ENCODE assay signal across 30 cellular contexts in genomic region chr9:8874482-8874881, GRCh38.
"Had no signal": no experiment of that assay in that cellular context is flagged by ENCODE, and none has a peak within 500 bp of the region (broad histone marks: within the 10 kb centered on the region; RNA-seq: fewer than 3 reads in every experiment).

No MANE protein-coding gene starts in this region.

- H3K27ac ChIP-seq: brain microvascular endothelial cell, epithelial cell of prostate, esophagus squamous epithelium, gastroesophageal sphincter, WERI-Rb-1 had no signal

- H3K27me3 Mint-ChIP-seq: activated B cell treated with CpG ODN at 0.5 μM for 24 hours; central memory CD8-positive, alpha-beta T cell had no signal

- H3K27ac Mint-ChIP-seq: activated B cell treated with CpG ODN at 0.5 μM for 24 hours; activated CD8-positive, alpha-beta T cell treated with anti-CD3 and anti-CD28 coated beads for 36 hours; activated naive CD8-positive, alpha-beta T cell; activated T-helper 17 cell treated with anti-CD3 and anti-CD28 coated beads, Interleukin-2, amount 50 U/mL, for 72 hours; T-helper 17 cell; T-helper 2 cell treated with Interferon-gamma antibody and Interleukin-4, amounts not matched to agents 5 μg/mL and 100 μg/mL, for 36 hours had no signal

- H3K36me3 Mint-ChIP-seq: activated naive CD8-positive, alpha-beta T cell had no signal

- H3K9me3 ChIP-seq: esophagus squamous epithelium, gastroesophageal sphincter had no signal

- H3K27me3 ChIP-seq: brain microvascular endothelial cell, esophagus squamous epithelium, gastroesophageal sphincter had no signal

- DNase-seq: activated B cell treated with CpG ODN at 0.5 μM for 24 hours; activated CD4-positive, alpha-beta T cell treated with anti-CD3 and anti-CD28 coated beads for 48 hours; activated CD4-positive, alpha-beta T cell treated with anti-CD3 and anti-CD28 coated beads, Interleukin-2, amount 50 U/mL, for 1 hour; activated CD4-positive, alpha-beta T cell treated with anti-CD3 and anti-CD28 coated beads, Interleukin-2, amount 50 U/mL, for 48 hours; activated CD8-positive, alpha-beta memory T cell treated with anti-CD3 and anti-CD28 coated beads for 24 hours; activated CD8-positive, alpha-beta T cell treated with anti-CD3 and anti-CD28 coated beads for 36 hours; activated effector memory CD4-positive, alpha-beta T cell treated with Interleukin-2 at 50 U/mL for 16 hours; activated gamma-delta T cell treated with Interleukin-2 at 50 U/mL for 16 hours; activated naive CD4-positive, alpha-beta T cell treated with anti-CD3 and anti-CD28 coated beads, Interleukin-2, amount 50 U/mL, for 16 hours; activated naive CD4-positive, alpha-beta T cell treated with Interleukin-2 at 50 U/mL for 16 hours; activated T-cell treated with anti-CD3 and anti-CD28 coated beads, Interleukin-2, amount 50 U/mL, for 4 hours; amniotic stem cell; anterior cingulate cortex; brain microvascular endothelial cell; cortex of kidney; dermis blood vessel endothelial cell; effector CD8-positive, alpha-beta T cell; esophagus squamous epithelium; foreskin melanocyte; T-helper 1 cell; T-helper 17 cell; T1000; WERI-Rb-1 had no signal

- ATAC-seq: activated CD4-positive, CD25-positive, alpha-beta regulatory T cell treated with anti-CD3 and anti-CD28 coated beads, Interleukin-2, amount 50 U/mL, for 24 hours; activated CD8-positive, alpha-beta T cell treated with anti-CD3 and anti-CD28 coated beads for 36 hours; activated T-cell treated with anti-CD3 and anti-CD28 coated beads, Interleukin-2, amount 50 U/mL, for 4 hours; activated T-helper 17 cell treated with anti-CD3 and anti-CD28 coated beads, Interleukin-2, amount 50 U/mL, for 72 hours; gastroesophageal sphincter; T-helper 17 cell had no signal

- H3K36me3 ChIP-seq: brain microvascular endothelial cell, esophagus squamous epithelium, gastroesophageal sphincter, WERI-Rb-1 had no signal

- H3K9me3 Mint-ChIP-seq: activated B cell treated with CpG ODN at 0.5 μM for 24 hours; activated CD8-positive, alpha-beta T cell treated with anti-CD3 and anti-CD28 coated beads for 36 hours; activated T-cell treated with anti-CD3 and anti-CD28 coated beads, Interleukin-2, amount 50 U/mL, for 4 hours; activated T-helper 17 cell treated with anti-CD3 and anti-CD28 coated beads, Interleukin-2, amount 50 U/mL, for 72 hours; T-helper 2 cell treated with Interferon-gamma antibody and Interleukin-4, amounts not matched to agents 5 μg/mL and 100 μg/mL, for 36 hours had no signal

- H3K4me3 Mint-ChIP-seq: activated B cell treated with CpG ODN at 0.5 μM for 24 hours; activated CD8-positive, alpha-beta T cell treated with anti-CD3 and anti-CD28 coated beads for 36 hours; activated naive CD8-positive, alpha-beta T cell; activated T-cell treated with anti-CD3 and anti-CD28 coated beads, Interleukin-2, amount 50 U/mL, for 4 hours; activated T-helper 17 cell treated with anti-CD3 and anti-CD28 coated beads, Interleukin-2, amount 50 U/mL, for 72 hours; central memory CD8-positive, alpha-beta T cell; T-helper 17 cell; T-helper 2 cell treated with Interferon-gamma antibody and Interleukin-4, amounts not matched to agents 5 μg/mL and 100 μg/mL, for 36 hours had no signal

- H3K4me1 Mint-ChIP-seq: activated B cell treated with CpG ODN at 0.5 μM for 24 hours; activated T-helper 17 cell treated with anti-CD3 and anti-CD28 coated beads, Interleukin-2, amount 50 U/mL, for 72 hours; central memory CD8-positive, alpha-beta T cell; T-helper 17 cell had no signal

- H3K4me3 ChIP-seq: esophagus squamous epithelium, gastroesophageal sphincter had no signal

- H3K4me1 ChIP-seq: esophagus squamous epithelium, gastroesophageal sphincter had no signal
